Comparison of ENCODE assay signal across 1 cellular context in the genomic region with DNA sequence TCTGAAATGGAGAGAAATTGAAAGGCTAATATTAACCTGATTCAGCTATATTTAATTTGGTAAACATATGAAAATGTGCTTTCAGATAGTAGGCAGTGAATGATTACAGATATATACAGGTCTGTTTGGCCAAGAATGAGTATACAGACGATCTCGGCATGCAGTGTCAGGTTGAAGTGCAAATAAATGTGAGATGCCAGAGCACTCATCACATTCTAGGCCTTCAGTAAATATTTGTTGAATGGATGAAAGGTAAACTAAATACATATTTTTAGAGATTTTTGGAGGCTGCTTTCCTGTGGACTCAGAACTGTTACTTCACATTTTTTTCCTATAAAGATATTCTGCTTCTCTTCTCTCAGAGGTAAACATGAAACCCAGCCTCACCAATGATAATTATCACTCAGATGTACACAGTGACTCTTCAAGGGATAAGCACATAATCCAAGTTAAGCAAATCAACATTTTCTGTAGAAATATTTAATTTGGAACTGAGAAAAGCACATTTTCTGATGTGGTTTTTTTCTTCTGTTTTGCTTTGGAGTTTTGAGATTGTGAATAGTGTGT.
TF ChIP-seq lines count a peak whose summit lies in the region.

No MANE protein-coding gene starts in this region.

TF ChIP-seq in HepG2, 621 proteins besides CTCF, POLR2A, EP300 and RAD21:
- no peak for TF ChIP-seq ZNF841 (CRISPR knock-in tag; IDR thresholded peaks at IDR 0.05; ENCODE audit: borderline replicate concordance)
- no peak for TF ChIP-seq HMG20B (CRISPR knock-in tag; conservative IDR thresholded peaks at IDR 0.05)
- TF ChIP-seq, protein P1, sequence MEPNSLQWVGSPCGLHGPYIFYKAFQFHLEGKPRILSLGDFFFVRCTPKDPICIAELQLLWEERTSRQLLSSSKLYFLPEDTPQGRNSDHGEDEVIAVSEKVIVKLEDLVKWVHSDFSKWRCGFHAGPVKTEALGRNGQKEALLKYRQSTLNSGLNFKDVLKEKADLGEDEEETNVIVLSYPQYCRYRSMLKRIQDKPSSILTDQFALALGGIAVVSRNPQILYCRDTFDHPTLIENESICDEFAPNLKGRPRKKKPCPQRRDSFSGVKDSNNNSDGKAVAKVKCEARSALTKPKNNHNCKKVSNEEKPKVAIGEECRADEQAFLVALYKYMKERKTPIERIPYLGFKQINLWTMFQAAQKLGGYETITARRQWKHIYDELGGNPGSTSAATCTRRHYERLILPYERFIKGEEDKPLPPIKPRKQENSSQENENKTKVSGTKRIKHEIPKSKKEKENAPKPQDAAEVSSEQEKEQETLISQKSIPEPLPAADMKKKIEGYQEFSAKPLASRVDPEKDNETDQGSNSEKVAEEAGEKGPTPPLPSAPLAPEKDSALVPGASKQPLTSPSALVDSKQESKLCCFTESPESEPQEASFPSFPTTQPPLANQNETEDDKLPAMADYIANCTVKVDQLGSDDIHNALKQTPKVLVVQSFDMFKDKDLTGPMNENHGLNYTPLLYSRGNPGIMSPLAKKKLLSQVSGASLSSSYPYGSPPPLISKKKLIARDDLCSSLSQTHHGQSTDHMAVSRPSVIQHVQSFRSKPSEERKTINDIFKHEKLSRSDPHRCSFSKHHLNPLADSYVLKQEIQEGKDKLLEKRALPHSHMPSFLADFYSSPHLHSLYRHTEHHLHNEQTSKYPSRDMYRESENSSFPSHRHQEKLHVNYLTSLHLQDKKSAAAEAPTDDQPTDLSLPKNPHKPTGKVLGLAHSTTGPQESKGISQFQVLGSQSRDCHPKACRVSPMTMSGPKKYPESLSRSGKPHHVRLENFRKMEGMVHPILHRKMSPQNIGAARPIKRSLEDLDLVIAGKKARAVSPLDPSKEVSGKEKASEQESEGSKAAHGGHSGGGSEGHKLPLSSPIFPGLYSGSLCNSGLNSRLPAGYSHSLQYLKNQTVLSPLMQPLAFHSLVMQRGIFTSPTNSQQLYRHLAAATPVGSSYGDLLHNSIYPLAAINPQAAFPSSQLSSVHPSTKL (CRISPR knock-in tag; IDR thresholded peaks at IDR 0.05) = peak; percentile 9; the same call in 1 of the 2 replicates
- no peak for TF ChIP-seq SP4 (CRISPR knock-in tag; IDR thresholded peaks at IDR 0.05)
- TF ChIP-seq MAFK (conservative IDR thresholded peaks at IDR 0.05 in 1 of 2, IDR thresholded peaks at IDR 0.05 in 1 of 2; ENCODE audit: low read length in 2 of 2) = peak; percentile 5 to 33; a peak in 2 of 4 replicates
- no peak for TF ChIP-seq KLF13 (CRISPR knock-in tag; IDR thresholded peaks at IDR 0.05)
- no peak for TF ChIP-seq RBM22 (optimal IDR thresholded peaks at IDR 0.05; ENCODE audit: low read length)
- TF ChIP-seq KLF12 (CRISPR knock-in tag; IDR thresholded peaks at IDR 0.05; ENCODE audit: borderline replicate concordance) = no peak
